15 cellular contexts compared by ENCODE assay signal in genomic region chr3:150611666-150612065, GRCh38. TPM values are rescaled to one million over a fixed set of nuclear protein-coding genes. Genes with fewer than 3 reads are reported as not detected.
DNase-seq lines count a peak whose midpoint lies in the region; ATAC-seq, FAIRE-seq and TF ChIP-seq lines count a peak whose summit lies in the region.
"Had no signal": no experiment of that assay in that cellular context is flagged by ENCODE, and none has a peak within 500 bp of the region (broad histone marks: within the 10 kb centered on the region; RNA-seq: fewer than 3 reads in every experiment).

No MANE protein-coding gene starts in this region.

- peaks cover 1% of the 10 kb centered on the region for H3K79me1 ChIP-seq in mesendoderm (ENCODE audit: low read length)

- no peak overlapping the region for H3K4me3 ChIP-seq in HepG2 (replicated peaks in 1 of 3; ENCODE audit: insufficient read depth in 1 of 3, low read depth in 2 of 3, low read length in 3 of 3)
- H3K4me3 ChIP-seq in spleen, result no peak overlapping the region
- H3K4me3 ChIP-seq in mesendoderm (ENCODE audit: low read length), result no peak overlapping the region
- H3K4me3 ChIP-seq: BLaER1 treated with 17β-estradiol and CSF1 and Interleukin-3, amounts not matched to agents 10 nM and 100 nM had no signal

- no peak overlapping the region for H2AK5ac ChIP-seq in mesendoderm (ENCODE audit: low read length)

- peaks cover 61% of the 10 kb centered on the region for H3K4me1 Mint-ChIP-seq in activated T-helper 17 cell treated with anti-CD3 and anti-CD28 coated beads, Interleukin-2, amount 50 U/mL, for 72 hours

- H2BK15ac ChIP-seq in mesendoderm (replicated peaks; ENCODE audit: low read depth), result no peak overlapping the region

- in situ Hi-C loops in HepG2 (cut with HindIII; ENCODE audit: extremely low pct_ligation_motif_present, low pct_unique_long_range_greater_than_20kb), result no loop called here

- TF ChIP-seq CTCF in HepG2 (CRISPR knock-in tag; IDR thresholded peaks at IDR 0.05) (no peak), spleen (IDR thresholded peaks at IDR 0.05 in 8 of 11, conservative IDR thresholded peaks at IDR 0.05 in 3 of 11) (no peak)

- H3K9me3 ChIP-seq in HepG2 (ENCODE audit: low read length) (no peaks in the 10 kb centered on the region), spleen (no peaks in the 10 kb centered on the region)

- no peak overlapping the region for H4K8ac ChIP-seq in mesendoderm (ENCODE audit: low read depth, low read length)

- H3K9me3 Mint-ChIP-seq in activated T-helper 17 cell treated with anti-CD3 and anti-CD28 coated beads, Interleukin-2, amount 50 U/mL, for 72 hours, result no peaks in the 10 kb centered on the region
- H3K9me3 Mint-ChIP-seq: CD8-positive, alpha-beta T cell had no signal

- H3K79me2 ChIP-seq in HepG2 (ENCODE audit: insufficient read depth, low read length) (peaks cover 71% of the 10 kb centered on the region), mesendoderm (ENCODE audit: control insufficient read depth, insufficient read depth, low read length) (peaks cover 44% of the 10 kb centered on the region)

- WGBS in HepG2 (ENCODE audit: low lambda C conversion rate), result 97% methylated on average over 16 of the region's 34 CpGs
- 97 to 99% (median 98%) methylated on average over 34 of the region's 34 CpGs for WGBS in spleen, 5 donors
- WGBS in mesendoderm (ENCODE audit: extremely low coverage, insufficient coverage, low lambda C conversion rate), result no CpG with 5 or more reads among the region's 34 CpGs

- peaks cover 0 to 15% of the 10 kb centered on the region in 2 experiments; a peak in 3 of 5 replicates for H3K36me3 ChIP-seq in HepG2 (replicated peaks in 1 of 2; ENCODE audit: control insufficient read depth in 1 of 2, insufficient read depth in 2 of 2, low read length in 2 of 2)
- H3K36me3 ChIP-seq in spleen, result peaks cover 0 to 29% (median 12%) of the 10 kb centered on the region in 6 donors
- no peaks in the 10 kb centered on the region for H3K36me3 ChIP-seq in mesendoderm (ENCODE audit: control insufficient read depth, insufficient read depth, low read length)

- no peak overlapping the region for H3K4ac ChIP-seq in mesendoderm (ENCODE audit: low read depth, low read length)

- H4K5ac ChIP-seq in mesendoderm (ENCODE audit: low read length), result no peak overlapping the region

- H3K27ac ChIP-seq in HepG2 (ENCODE audit: extremely low read length, insufficient read depth, low read length), result no peak overlapping the region
- H3K27ac ChIP-seq in spleen, result no peak overlapping the region
- H3K27ac ChIP-seq in mesendoderm (ENCODE audit: low read depth, low read length), result no peak overlapping the region
- H3K27ac ChIP-seq: BLaER1 treated with 17β-estradiol and CSF1 and Interleukin-3, amounts not matched to agents 10 nM and 100 nM had no signal

- intact Hi-C loops in Right ventricle myocardium superior (cut with DNase I) (no loop called here), Right ventricle myocardium inferior (cut with DNase I) (no loop called here), HepG2 (cut with micrococcal nuclease; ENCODE audit: unreplicated experiment) (no loop called here), spleen (cut with DNase I; ENCODE audit: low total_unique reads) (no loop called here)

- POLR2A ChIA-PET in HepG2 (lab: Yijun Ruan, JAX), result no interaction called here

- peaks cover 89% of the 10 kb centered on the region for H3K36me3 Mint-ChIP-seq in activated T-helper 17 cell treated with anti-CD3 and anti-CD28 coated beads, Interleukin-2, amount 50 U/mL, for 72 hours (ENCODE audit: low read depth)

- no peak overlapping the region for H2AFZ ChIP-seq in HepG2 (ENCODE audit: low read length)

- H3K4me1 ChIP-seq in HepG2 (ENCODE audit: insufficient read depth, low read length), result peaks cover 20% of the 10 kb centered on the region
- peaks cover 20 to 81% (median 61%) of the 10 kb centered on the region in 6 donors for H3K4me1 ChIP-seq in spleen
- H3K4me1 ChIP-seq in mesendoderm (ENCODE audit: control insufficient read depth, low read depth, low read length), result peaks cover 2% of the 10 kb centered on the region

- no peaks in the 10 kb centered on the region for H3K27me3 Mint-ChIP-seq in activated T-helper 17 cell treated with anti-CD3 and anti-CD28 coated beads, Interleukin-2, amount 50 U/mL, for 72 hours
- H3K27me3 Mint-ChIP-seq: B cell had no signal

- FAIRE-seq in HepG2 (lab: Jason Lieb, UNC), result no peak
- FAIRE-seq: H1 had no signal

- H3K27me3 ChIP-seq in HepG2 (ENCODE audit: control insufficient read depth in 1 of 2, insufficient read depth in 2 of 2, low read length in 2 of 2), result no peaks in the 10 kb centered on the region
- no peaks in the 10 kb centered on the region for H3K27me3 ChIP-seq in spleen (replicated peaks in 1 of 7)
- no peaks in the 10 kb centered on the region for H3K27me3 ChIP-seq in mesendoderm (ENCODE audit: insufficient read depth, low read length, poor library complexity)
- H3K27me3 ChIP-seq: BLaER1 treated with 17β-estradiol and CSF1 and Interleukin-3, amounts not matched to agents 10 nM and 100 nM had no signal

- H2BK5ac ChIP-seq in mesendoderm (ENCODE audit: low read length), result no peak overlapping the region

- no peak overlapping the region for H3K56ac ChIP-seq in mesendoderm (ENCODE audit: low read length)

- no peak for TF ChIP-seq RAD21 in HepG2 (CRISPR knock-in tag; IDR thresholded peaks at IDR 0.05)

- no peak overlapping the region for H3K18ac ChIP-seq in mesendoderm (ENCODE audit: low read length)

- H3K9ac ChIP-seq in HepG2 (ENCODE audit: insufficient read depth, low read depth, low read length) (no peak overlapping the region), mesendoderm (ENCODE audit: low read length) (no peak overlapping the region)
- H3K9ac ChIP-seq: BLaER1 treated with 17β-estradiol and CSF1 and Interleukin-3, amounts not matched to agents 10 nM and 100 nM had no signal

- no peak overlapping the region for H2BK120ac ChIP-seq in mesendoderm (ENCODE audit: low read depth, low read length)

- BruUV-seq in HepG2 (replicated peaks; lab: Mats Ljungman, UMichigan), result no TSS peak

- H3K4me2 ChIP-seq in HepG2 (ENCODE audit: low read depth, low read length) (no peak overlapping the region), mesendoderm (ENCODE audit: low read length) (no peak overlapping the region)

- no peak for TF ChIP-seq POLR2A in HepG2 (IDR thresholded peaks at IDR 0.05; ENCODE audit: insufficient read depth in 1 of 2, low read depth in 2 of 2, low read length in 2 of 2)
- TF ChIP-seq POLR2A in spleen (IDR thresholded peaks at IDR 0.05), result no peak

- DNase-seq in Right ventricle myocardium superior, result peak; percentile 38
- no peak for DNase-seq in Right ventricle myocardium inferior (ENCODE audit: missing footprints)
- no peak for DNase-seq in HepG2 (ENCODE audit: low spot score)
- peak; percentile 73 for DNase-seq in spleen
- no peak for DNase-seq in mesendoderm
- DNase-seq: Calu3; CD8-positive, alpha-beta T cell; DMS79 treated with DMSO at 0.1 percent for 48 hours; GF-D8; H9 had no signal

- CTCF ChIA-PET in HepG2 (lab: Yijun Ruan, JAX; ENCODE audit: low intra/inter-chr PET ratio, low total read pairs), result no interaction called here

- H3K4me3 Mint-ChIP-seq in activated T-helper 17 cell treated with anti-CD3 and anti-CD28 coated beads, Interleukin-2, amount 50 U/mL, for 72 hours, result peak overlapping the region; percentile 4
- H3K4me3 Mint-ChIP-seq: B cell; CD8-positive, alpha-beta T cell; H9 had no signal

- TF ChIP-seq EP300 in HepG2 (IDR thresholded peaks at IDR 0.05; ENCODE audit: low read depth in 2 of 2, low read length in 2 of 2), result no peak
- TF ChIP-seq EP300 in HepG2 (CRISPR knock-in tag; IDR thresholded peaks at IDR 0.05; ENCODE audit: borderline replicate concordance), result no peak

- peaks cover 11% of the 10 kb centered on the region for H4K20me1 ChIP-seq in HepG2 (ENCODE audit: insufficient read depth, low read length)

- no peak overlapping the region for H3K27ac Mint-ChIP-seq in activated T-helper 17 cell treated with anti-CD3 and anti-CD28 coated beads, Interleukin-2, amount 50 U/mL, for 72 hours
- H3K27ac Mint-ChIP-seq: B cell; CD8-positive, alpha-beta T cell; H9 had no signal

- ATAC-seq in Right ventricle myocardium superior (ENCODE audit: poor library complexity), result peak; percentile 27
- ATAC-seq in Right ventricle myocardium inferior, result no peak
- ATAC-seq in activated T-helper 17 cell treated with anti-CD3 and anti-CD28 coated beads, Interleukin-2, amount 50 U/mL, for 72 hours (replicated peaks), result no peak
- ATAC-seq in HepG2, result no peak
- no peak for ATAC-seq in GM19455 (IDR thresholded peaks at IDR 0.05; ENCODE audit: unreplicated experiment)
- ATAC-seq: CD8-positive, alpha-beta T cell had no signal

- no peak overlapping the region for H3K23ac ChIP-seq in mesendoderm (ENCODE audit: low read length)

RNA-seq across cellular contexts. Expression of gene SELENOT, which starts 8.5 kb away (rescaled TPM):
- total RNA-seq in Right ventricle myocardium superior, result 59.8 TPM
- total RNA-seq in Right ventricle myocardium inferior, result 69.3 TPM
- 100 to 1,000 TPM; 111 to 144 TPM for total RNA-seq in activated T-helper 17 cell treated with anti-CD3 and anti-CD28 coated beads, Interleukin-2, amount 50 U/mL, for 72 hours
- 106 and 122 TPM in 2 replicates for total RNA-seq in HepG2 (2016; rRNA removed; fragmentation: Illumina TruSeq; extraction: Trizol)
- 22.6 and 24.8 TPM in 2 replicates for total RNA-seq in HepG2 (2016; cell fraction: cytosol; rRNA removed; fragmentation: Illumina TruSeq; extraction: Trizol; ENCODE audit: low read depth)
- total RNA-seq in HepG2 (2016; cell fraction: insoluble cytoplasmic fraction; rRNA removed; fragmentation: Illumina TruSeq; extraction: Trizol), result 109 and 124 TPM in 2 replicates
- 57.8 and 63.8 TPM in 2 replicates for total RNA-seq in HepG2 (2016; cell fraction: membrane; rRNA removed; fragmentation: Illumina TruSeq; extraction: Trizol)
- total RNA-seq in HepG2 (2016; cell fraction: nucleus; rRNA removed; fragmentation: Illumina TruSeq; extraction: Trizol), result 67.7 and 88.4 TPM in 2 replicates
- 234 and 273 TPM in 2 replicates for polyA plus RNA-seq in HepG2 (2011; rRNA removed)
- polyA plus RNA-seq in HepG2 (2011; cell fraction: cytosol; rRNA removed), result 115 and 155 TPM in 2 replicates
- polyA plus RNA-seq in HepG2 (2011; cell fraction: nucleus; rRNA removed), result 44.2 and 52.8 TPM in 2 replicates
- polyA plus RNA-seq in HepG2 (2012), result 41.0 and 52.5 TPM in 2 replicates
- polyA plus RNA-seq in HepG2 (2016; cell fraction: cytosol; fragmentation: Illumina TruSeq; extraction: Trizol; ENCODE audit: low read depth), result 10.6 and 12.5 TPM in 2 replicates
- 86.8 and 91.6 TPM in 2 replicates for polyA plus RNA-seq in HepG2 (2016; cell fraction: insoluble cytoplasmic fraction; fragmentation: Illumina TruSeq; extraction: Trizol; ENCODE audit: low read depth)
- 39.2 and 39.5 TPM in 2 replicates for polyA plus RNA-seq in HepG2 (2016; cell fraction: membrane; fragmentation: Illumina TruSeq; extraction: Trizol; ENCODE audit: low read depth)
- 107 and 110 TPM in 2 replicates for polyA plus RNA-seq in HepG2 (2016; cell fraction: nucleus; fragmentation: Illumina TruSeq; extraction: Trizol; ENCODE audit: insufficient read depth, low read depth)
- 144 and 312 TPM in 2 replicates for polyA minus RNA-seq in HepG2 (2011; rRNA and poly(A)+ RNA removed; ENCODE audit: low replicate concordance)
- polyA minus RNA-seq in HepG2 (2011; cell fraction: cytosol; rRNA and poly(A)+ RNA removed), result 62.6 and 74.9 TPM in 2 replicates
- 42.1 and 48.0 TPM in 2 replicates for polyA minus RNA-seq in HepG2 (2011; cell fraction: nucleus; rRNA and poly(A)+ RNA removed)
- total RNA-seq in spleen, result 100 to 1,000 TPM in 5 of 7 donors, 10 to 100 TPM in 2; 98.2 to 180 (median 117) TPM
- 10 to 100 TPM; 34.6 to 71.7 (median 59.5) TPM for polyA plus RNA-seq in spleen
- polyA plus RNA-seq in mesendoderm (2013, experiment 1 of 2), result 39.8 TPM
- polyA plus RNA-seq in mesendoderm (2013, experiment 2 of 2), result 41.1 TPM

Comparison
In these comparisons a context has a peak if more than half of its experiments do, and no peak if none do; other contexts are left out.
1. DNase-seq: peak in Right ventricle myocardium superior (single experiment) and spleen (single experiment); none in Right ventricle myocardium inferior (single experiment), HepG2 (single experiment) and mesendoderm (single experiment).